In the genomic region with DNA sequence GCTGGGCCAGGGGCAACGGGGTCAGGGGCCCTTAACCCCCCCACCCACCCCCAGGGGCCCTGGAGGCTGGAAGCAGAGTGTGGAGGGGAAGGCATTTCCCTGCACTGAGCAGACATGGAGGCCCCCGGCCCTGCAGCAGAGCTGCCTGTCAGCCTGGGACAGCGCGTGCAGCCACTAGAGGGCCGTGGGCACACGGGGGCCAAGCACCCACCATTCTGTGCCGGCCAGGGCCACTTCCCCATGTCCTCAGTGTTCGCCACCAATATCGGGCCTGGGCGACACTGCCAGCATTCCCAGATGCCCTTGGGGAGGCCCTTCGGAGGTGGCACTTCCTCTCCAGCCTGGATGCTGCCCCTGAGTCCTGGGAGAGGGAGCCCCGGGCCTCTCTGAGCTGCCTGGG, we compare ENCODE assay signal across 15 cellular contexts. TPM values are rescaled to one million over a fixed set of nuclear protein-coding genes. Genes with fewer than 3 reads are reported as not detected.
DNase-seq lines count a peak whose midpoint lies in the region; ATAC-seq, FAIRE-seq and TF ChIP-seq lines count a peak whose summit lies in the region.
"Had no signal": no experiment of that assay in that cellular context is flagged by ENCODE, and none has a peak within 500 bp of the region (broad histone marks: within the 10 kb centered on the region; RNA-seq: fewer than 3 reads in every experiment).

No MANE protein-coding gene starts in this region.

- no peak for FAIRE-seq in keratinocyte (lab: Jason Lieb, UNC)
- FAIRE-seq: islet of Langerhans had no signal

- H3K27me3 ChIP-seq in GM23338 (ENCODE audit: insufficient read depth) (no peaks in the 10 kb centered on the region), keratinocyte (ENCODE audit: control insufficient read depth, extremely low read depth, insufficient read depth, low read length) (no peaks in the 10 kb centered on the region)

- H3K9me3 Mint-ChIP-seq in GM23338 = no peaks in the 10 kb centered on the region
- H3K9me3 Mint-ChIP-seq: CD8-positive, alpha-beta memory T cell; natural killer cell; stimulated activated memory B cell treated with anti-CD40 and anti-IgM and Interleukin-4, amounts not matched to agents 10 μg/mL and 1 μg/mL and 100 μg/mL, for 72 hours had no signal

- H3K36me3 Mint-ChIP-seq in GM23338 (ENCODE audit: low read depth) = no peaks in the 10 kb centered on the region
- H3K36me3 Mint-ChIP-seq: CD8-positive, alpha-beta memory T cell; natural killer cell; stimulated activated memory B cell treated with anti-CD40 and anti-IgM and Interleukin-4, amounts not matched to agents 10 μg/mL and 1 μg/mL and 100 μg/mL, for 72 hours had no signal

- DNase-seq in AG09319 (ENCODE audit: extremely low read depth, low read depth) (no peak), GM23338 (ENCODE audit: low spot score) (peak; percentile 62), UCSD-AML1 (lab: John Stamatoyannopoulos, UW; ENCODE audit: unreplicated experiment) (peak; percentile 17), keratinocyte (ENCODE audit: low read depth, low spot score) (no peak), cerebellum (ENCODE audit: low spot score) (no peak)
- no peak for DNase-seq in activated CD4-positive, alpha-beta T cell treated with anti-CD3 and anti-CD28 coated beads for 48 hours
- DNase-seq in activated effector memory CD4-positive, alpha-beta T cell treated with Interleukin-2 at 50 U/mL for 16 hours = no peak
- DNase-seq: natural killer cell; stimulated activated CD4-positive, alpha-beta T cell treated with anti-CD3 and anti-CD28 coated beads, Interleukin-15, amount 100 ng/mL, for 24 hours had no signal

- no peaks in the 10 kb centered on the region for H3K79me2 ChIP-seq in GM23338 (replicated peaks; ENCODE audit: insufficient read depth)
- no peaks in the 10 kb centered on the region for H3K79me2 ChIP-seq in keratinocyte (ENCODE audit: control insufficient read depth, insufficient read depth, low read length)

- no peaks in the 10 kb centered on the region for H3K9me2 ChIP-seq in GM23338 (ENCODE audit: insufficient read depth)

- TF ChIP-seq CTCF in AG09319 (IDR thresholded peaks at IDR 0.05; ENCODE audit: low read depth, low read length) (peak; percentile 4), GM23338 (conservative IDR thresholded peaks at IDR 0.05; ENCODE audit: low read depth in 2 of 2) (peak; percentile 51 to 67), keratinocyte (optimal IDR thresholded peaks at IDR 0.05 in 1 of 3, IDR thresholded peaks at IDR 0.05 in 1 of 3, conservative IDR thresholded peaks at IDR 0.05 in 1 of 3; ENCODE audit: extremely low read depth in 1 of 3, insufficient read depth in 2 of 3, low read length in 3 of 3) (peak in 2 of 3 experiments; percentile 25 to 54)

- no peak overlapping the region for H2AFZ ChIP-seq in GM23338
- H2AFZ ChIP-seq in keratinocyte (ENCODE audit: control insufficient read depth, low read length) = no peak overlapping the region

- no peaks in the 10 kb centered on the region for H3K9me1 ChIP-seq in keratinocyte (ENCODE audit: control insufficient read depth, extremely low read depth, insufficient read depth, low read length)

- H3K27me3 Mint-ChIP-seq in GM23338 (ENCODE audit: insufficient read depth, low read depth, poor library complexity) = peaks cover 7% of the 10 kb centered on the region
- H3K27me3 Mint-ChIP-seq: CD8-positive, alpha-beta memory T cell had no signal

- no peak overlapping the region for H3K27ac ChIP-seq in GM23338 (ENCODE audit: low read depth)
- no peak overlapping the region for H3K27ac ChIP-seq in keratinocyte (ENCODE audit: control insufficient read depth, insufficient read depth, low read length)
- H3K27ac ChIP-seq: epithelial cell of prostate had no signal

- no peaks in the 10 kb centered on the region for H4K20me1 ChIP-seq in GM23338 (replicated peaks; ENCODE audit: insufficient read depth)
- no peaks in the 10 kb centered on the region for H4K20me1 ChIP-seq in keratinocyte (ENCODE audit: control insufficient read depth, extremely low read depth, insufficient read depth, low read length)

- no peaks in the 10 kb centered on the region for H3K4me1 ChIP-seq in GM23338 (ENCODE audit: insufficient read depth)
- no peaks in the 10 kb centered on the region for H3K4me1 ChIP-seq in keratinocyte (ENCODE audit: control insufficient read depth, extremely low read depth, insufficient read depth, low read length)

- no peak overlapping the region for H3K27ac Mint-ChIP-seq in GM23338
- H3K27ac Mint-ChIP-seq: CD8-positive, alpha-beta memory T cell; natural killer cell; stimulated activated memory B cell treated with anti-CD40 and anti-IgM and Interleukin-4, amounts not matched to agents 10 μg/mL and 1 μg/mL and 100 μg/mL, for 72 hours had no signal

- H3K4me3 Mint-ChIP-seq in GM23338 = no peak overlapping the region
- H3K4me3 Mint-ChIP-seq: CD8-positive, alpha-beta memory T cell; natural killer cell; stimulated activated memory B cell treated with anti-CD40 and anti-IgM and Interleukin-4, amounts not matched to agents 10 μg/mL and 1 μg/mL and 100 μg/mL, for 72 hours had no signal

- H3K4me3 ChIP-seq in GM23338 = no peak overlapping the region
- no peak overlapping the region for H3K4me3 ChIP-seq in keratinocyte (ENCODE audit: control insufficient read depth in 2 of 3, extremely low read depth in 1 of 3, insufficient read depth in 2 of 3, low read depth in 1 of 3, low read length in 3 of 3)

- no peaks in the 10 kb centered on the region for H3F3A ChIP-seq in GM23338 (replicated peaks; ENCODE audit: low read depth)

- ATAC-seq in GM23338 = peak; percentile 94
- ATAC-seq in GM18867 (IDR thresholded peaks at IDR 0.05; ENCODE audit: unreplicated experiment) = no peak
- ATAC-seq: natural killer cell; stimulated activated memory B cell treated with anti-CD40 and anti-IgM and Interleukin-4, amounts not matched to agents 10 μg/mL and 1 μg/mL and 100 μg/mL, for 72 hours had no signal

- dilution Hi-C loops in keratinocyte (cut with MboI; ENCODE audit: extremely low pct_ligation_motif_present, low sequenced_read_pairs) = no loop called here

- H3K9me3 ChIP-seq in keratinocyte (ENCODE audit: control insufficient read depth, low read depth, low read length) = no peaks in the 10 kb centered on the region

- peaks cover 8% of the 10 kb centered on the region; the same call in 2 of the 3 replicates for H3K4me1 Mint-ChIP-seq in GM23338
- H3K4me1 Mint-ChIP-seq: CD8-positive, alpha-beta memory T cell; natural killer cell; stimulated activated memory B cell treated with anti-CD40 and anti-IgM and Interleukin-4, amounts not matched to agents 10 μg/mL and 1 μg/mL and 100 μg/mL, for 72 hours had no signal

- no peak overlapping the region for H3K9ac ChIP-seq in keratinocyte (ENCODE audit: control insufficient read depth, extremely low read depth, insufficient read depth, low read length)

- H3K4me2 ChIP-seq in GM23338 (no peak overlapping the region), keratinocyte (ENCODE audit: control insufficient read depth, extremely low read depth, insufficient read depth, low read depth, low read length) (no peak overlapping the region)

- H3K36me3 ChIP-seq in GM23338 (ENCODE audit: insufficient read depth) (no peaks in the 10 kb centered on the region), keratinocyte (ENCODE audit: control insufficient read depth in 2 of 2, extremely low read depth in 1 of 2, insufficient read depth in 2 of 2, low read length in 2 of 2) (no peaks in the 10 kb centered on the region)

TF ChIP-seq in GM23338, 12 proteins besides CTCF, POLR2A, EP300 and RAD21 (continues in another document):
- TF ChIP-seq NANOG (IDR thresholded peaks at IDR 0.05; ENCODE audit: borderline replicate concordance) (no peak), STAT1 (IDR thresholded peaks at IDR 0.05; ENCODE audit: unreplicated experiment) (no peak), EZH2 (IDR thresholded peaks at IDR 0.05; ENCODE audit: low read depth, unreplicated experiment) (no peak)

RNA-seq across cellular contexts. Expression of a gene that starts 23.2 kb away (rescaled TPM):
- 19.1 and 29.3 TPM in 2 replicates for total RNA-seq in GM23338 (2014; rRNA removed; shearing (Covaris generic))
- polyA plus RNA-seq in GM23338 (2016; fragmentation: Nextera tagmentation; extraction: Ambion mirVana) (11.2 and 12.2 TPM in 2 replicates), keratinocyte (5.0 to 9.6 TPM (median 6.2 TPM) in 3 replicates)
- polyA plus RNA-seq in keratinocyte (2011; ENCODE audit: low read depth) = 4.1 TPM
- 4.6 and 6.9 TPM in 2 replicates for polyA plus RNA-seq in keratinocyte (2011; cell fraction: cytosol; rRNA removed)
- polyA plus RNA-seq in keratinocyte (2011; cell fraction: nucleus; rRNA removed) = 17.5 and 18.1 TPM in 2 replicates
- polyA plus RNA-seq in keratinocyte (2012; ENCODE audit: low replicate concordance) = 5.6 and 6.0 TPM in 2 replicates
- 11.0 to 12.7 TPM (median 11.2 TPM) in 3 replicates for polyA minus RNA-seq in keratinocyte
- 10.7 TPM for polyA minus RNA-seq in keratinocyte (2011; cell fraction: cytosol; rRNA and poly(A)+ RNA removed)
- 7.8 and 9.0 TPM in 2 replicates for polyA minus RNA-seq in keratinocyte (2011; cell fraction: nucleus; rRNA and poly(A)+ RNA removed)
- 0.45 TPM for total RNA-seq in cerebellum
- total RNA-seq: CD8-positive, alpha-beta memory T cell; natural killer cell; T-helper 1 cell treated with Interleukin-12 subunit alpha and Interleukin-12 subunit beta and Interleukin-4 antibody, amounts not matched to agents 30 ng/mL and 1 ng/mL, for 36 hours had no signal

Comparison
In these comparisons a context has a peak if more than half of its experiments do, and no peak if none do; other contexts are left out.
1. DNase-seq: peak in GM23338 (single experiment) and UCSD-AML1 (single experiment); none in AG09319 (single experiment), keratinocyte (single experiment), activated CD4-positive, alpha-beta T cell treated with anti-CD3 and anti-CD28 coated beads for 48 hours (single experiment), cerebellum (single experiment) and activated effector memory CD4-positive, alpha-beta T cell treated with Interleukin-2 at 50 U/mL for 16 hours (single experiment).
2. CTCF ChIP-seq: peak in every context shown above with its lines; median percentile 59 in GM23338; 40 in keratinocyte; 4 in AG09319.
3. RNA of a gene that starts 23.2 kb away (total RNA-seq): 19.1 to 29.3 TPM in GM23338; 0.45 TPM in cerebellum (single experiment); every median in the first group is over 10 times any median in the second.